In genomic region chr6:41767112-41767946, GRCh38 we compare ENCODE assay signal across 10 cellular contexts. TPM values are rescaled to one million over a fixed set of nuclear protein-coding genes. Genes with fewer than 3 reads are reported as not detected.
DNase-seq lines count a peak whose midpoint lies in the region; ATAC-seq and TF ChIP-seq lines count a peak whose summit lies in the region.
"Had no signal": no experiment of that assay in that cellular context is flagged by ENCODE, and none has a peak within 500 bp of the region (broad histone marks: within the 10 kb centered on the region; RNA-seq: fewer than 3 reads in every experiment).

No MANE protein-coding gene starts in this region.

- BruUV-seq in mammary epithelial cell (replicated peaks; lab: Mats Ljungman, UMichigan): no TSS peak

- no peaks in the 10 kb centered on the region for H4K20me1 ChIP-seq in mammary epithelial cell (ENCODE audit: insufficient read depth, low read length)

- H3K79me2 ChIP-seq in mammary epithelial cell (ENCODE audit: insufficient read depth, low read length): no peaks in the 10 kb centered on the region

- TF ChIP-seq CTCF in BE2C (IDR thresholded peaks at IDR 0.05; ENCODE audit: low read depth, low read length) (no peak), mammary epithelial cell (conservative IDR thresholded peaks at IDR 0.05 in 1 of 2, IDR thresholded peaks at IDR 0.05 in 1 of 2; ENCODE audit: extremely low read depth in 1 of 2, insufficient read depth in 1 of 2, low read depth in 1 of 2, low read length in 2 of 2) (no peak), lung (IDR thresholded peaks at IDR 0.05; ENCODE audit: control extremely low read depth, extremely low read depth) (no peak), GM20000 (IDR thresholded peaks at IDR 0.05; ENCODE audit: extremely low read depth, missing control alignments) (no peak)

- H3K4me1 ChIP-seq in BE2C (peaks cover 30% of the 10 kb centered on the region), mammary epithelial cell (ENCODE audit: insufficient read depth, low read length) (peaks cover 32% of the 10 kb centered on the region), lung (ENCODE audit: control insufficient read depth in 2 of 2, insufficient read depth in 2 of 2, low read length in 2 of 2) (peaks cover 6 to 12% of the 10 kb centered on the region in 2 donors)

- 51% methylated on average over 11 of the region's 15 CpGs for WGBS in mammary epithelial cell (ENCODE audit: low coverage, missing lambda C conversion rate)
- WGBS in lung, 2 donors: 38 to 55% methylated on average over 15 of the region's 15 CpGs

- in situ Hi-C loops in mammary epithelial cell (cut with MboI; ENCODE audit: low sequenced_read_pairs in 2 of 2): no loop called here

- DNase-seq in BE2C: peak; percentile 90
- peak; percentile 63 for DNase-seq in LoVo (ENCODE audit: low spot score)
- peak; percentile 87 for DNase-seq in mammary epithelial cell
- DNase-seq in lung (ENCODE audit: low spot score): peak; percentile 68
- no peak for DNase-seq in NCI-H526 (lab: John Stamatoyannopoulos, UW)
- no peak for DNase-seq in GM20000 (ENCODE audit: low spot score)
- DNase-seq in NCI-H446 (lab: John Stamatoyannopoulos, UW): no peak
- DNase-seq in activated CD4-positive, alpha-beta T cell treated with anti-CD3 and anti-CD28 coated beads for 36 hours: no peak
- DNase-seq: activated naive CD8-positive, alpha-beta T cell treated with anti-CD3 and anti-CD28 coated beads, Interleukin-2, amount 50 U/mL, for 24 hours had no signal

- peaks cover 4% of the 10 kb centered on the region for H3K36me3 Mint-ChIP-seq in activated CD4-positive, alpha-beta T cell treated with anti-CD3 and anti-CD28 coated beads for 36 hours (ENCODE audit: low read depth)

- H3K4me3 ChIP-seq in BE2C (ENCODE audit: low read depth, low read length) (no peak overlapping the region), mammary epithelial cell (replicated peaks in 1 of 3; ENCODE audit: insufficient read depth in 1 of 3, low read depth in 2 of 3, low read length in 3 of 3) (no peak overlapping the region), lung (no peak overlapping the region)
- H3K4me3 ChIP-seq: ovary had no signal

- intact Hi-C loops in mammary epithelial cell (cut with micrococcal nuclease): loop anchor here (2.0 kb wide), 1 partner anchor 33 kb away; the partner anchor contains the start of gene TFEB
- intact Hi-C loops in activated CD4-positive, alpha-beta T cell treated with anti-CD3 and anti-CD28 coated beads for 36 hours (cut with DNase I, micrococcal nuclease): no loop called here

- no peak overlapping the region for H3K4me2 ChIP-seq in mammary epithelial cell (ENCODE audit: insufficient read depth, low read depth, low read length)

- no peaks in the 10 kb centered on the region for H3K27me3 Mint-ChIP-seq in activated CD4-positive, alpha-beta T cell treated with anti-CD3 and anti-CD28 coated beads for 36 hours
- H3K27me3 Mint-ChIP-seq: activated naive CD8-positive, alpha-beta T cell treated with anti-CD3 and anti-CD28 coated beads, Interleukin-2, amount 50 U/mL, for 24 hours had no signal

- ATAC-seq in lung (ENCODE audit: insufficient read depth, low FRiP score): no peak
- no peak for ATAC-seq in activated CD4-positive, alpha-beta T cell treated with anti-CD3 and anti-CD28 coated beads for 36 hours
- ATAC-seq: activated naive CD8-positive, alpha-beta T cell treated with anti-CD3 and anti-CD28 coated beads, Interleukin-2, amount 50 U/mL, for 24 hours had no signal

- no peak overlapping the region for H3K4me3 Mint-ChIP-seq in activated CD4-positive, alpha-beta T cell treated with anti-CD3 and anti-CD28 coated beads for 36 hours
- H3K4me3 Mint-ChIP-seq: activated naive CD8-positive, alpha-beta T cell treated with anti-CD3 and anti-CD28 coated beads, Interleukin-2, amount 50 U/mL, for 24 hours had no signal

- H3K27ac ChIP-seq in mammary epithelial cell (ENCODE audit: insufficient read depth, low read depth, low read length) (no peak overlapping the region), lung (ENCODE audit: low read depth in 1 of 2, low read length in 1 of 2) (peak overlapping the region; percentile 24 to 66)
- H3K27ac ChIP-seq: ovary had no signal

- H2AFZ ChIP-seq in mammary epithelial cell (ENCODE audit: low read depth, low read length): no peak overlapping the region

- H3K36me3 ChIP-seq in BE2C (no peaks in the 10 kb centered on the region), mammary epithelial cell (ENCODE audit: insufficient read depth, low read length) (peaks cover 1% of the 10 kb centered on the region), lung (ENCODE audit: control insufficient read depth in 2 of 2, insufficient read depth in 2 of 2, low read length in 2 of 2) (peaks cover 7 to 22% of the 10 kb centered on the region in 2 donors)
- H3K36me3 ChIP-seq: ovary had no signal

- peaks cover 8% of the 10 kb centered on the region for H3K4me1 Mint-ChIP-seq in activated CD4-positive, alpha-beta T cell treated with anti-CD3 and anti-CD28 coated beads for 36 hours

- H3K9me3 Mint-ChIP-seq in activated CD4-positive, alpha-beta T cell treated with anti-CD3 and anti-CD28 coated beads for 36 hours (ENCODE audit: low read depth): no peaks in the 10 kb centered on the region
- H3K9me3 Mint-ChIP-seq: activated naive CD8-positive, alpha-beta T cell treated with anti-CD3 and anti-CD28 coated beads, Interleukin-2, amount 50 U/mL, for 24 hours had no signal

- H3K9me3 ChIP-seq in BE2C (no peaks in the 10 kb centered on the region), mammary epithelial cell (replicated peaks; ENCODE audit: insufficient read depth, low read length) (no peaks in the 10 kb centered on the region), lung (ENCODE audit: control insufficient read depth in 2 of 2, insufficient read depth in 1 of 2, low read length in 1 of 2) (no peaks in the 10 kb centered on the region)
- H3K9me3 ChIP-seq: ovary had no signal

- CTCF ChIA-PET in mammary epithelial cell (lab: Charles Lee; ENCODE audit: low non-redundant PET): interaction anchor here (0.6 to 0.7 kb wide), 3 partner anchors 11 to 839 kb away, joined by 3 to 4 read pairs (median 3); no protein-coding TSS in a partner anchor
- CTCF ChIA-PET in activated CD4-positive, alpha-beta T cell treated with anti-CD3 and anti-CD28 coated beads for 36 hours (lab: Charles Lee): interaction anchor here (0.9 kb wide), 1 partner anchor 21 kb away, joined by 3 read pairs; no protein-coding TSS in a partner anchor

- H3K9ac ChIP-seq in mammary epithelial cell (ENCODE audit: insufficient read depth, low read length): no peak overlapping the region

- dilution Hi-C loops in mammary epithelial cell (cut with HindIII; ENCODE audit: low sequenced_read_pairs): no loop called here

- POLR2A ChIA-PET in activated CD4-positive, alpha-beta T cell treated with anti-CD3 and anti-CD28 coated beads for 36 hours (lab: Charles Lee): no interaction called here

- no peaks in the 10 kb centered on the region for H3K27me3 ChIP-seq in BE2C
- no peaks in the 10 kb centered on the region for H3K27me3 ChIP-seq in mammary epithelial cell (ENCODE audit: insufficient read depth, low read length)
- no peaks in the 10 kb centered on the region for H3K27me3 ChIP-seq in lung (ENCODE audit: control insufficient read depth, insufficient read depth)
- H3K27me3 ChIP-seq: ovary had no signal

- H3K27ac Mint-ChIP-seq in activated CD4-positive, alpha-beta T cell treated with anti-CD3 and anti-CD28 coated beads for 36 hours: no peak overlapping the region
- H3K27ac Mint-ChIP-seq: activated naive CD8-positive, alpha-beta T cell treated with anti-CD3 and anti-CD28 coated beads, Interleukin-2, amount 50 U/mL, for 24 hours had no signal

RNA-seq across cellular contexts. Expression of gene FRS3, which starts 12.4 kb away (rescaled TPM):
- polyA plus RNA-seq in BE2C (2012; ENCODE audit: insufficient read depth, insufficient read length, low read depth): 22.2 TPM
- 1 to 10 TPM; 1.3 to 4.8 TPM for total RNA-seq in mammary epithelial cell
- 2.2 TPM for polyA plus RNA-seq in mammary epithelial cell
- polyA minus RNA-seq in mammary epithelial cell: not detected
- total RNA-seq in lung: 10 to 100 TPM in 1 of 2 donors, 1 to 10 TPM in 1; 7.3 to 11.2 TPM
- 1 to 10 TPM; 3.7 to 6.5 TPM for polyA plus RNA-seq in lung
- total RNA-seq in activated CD4-positive, alpha-beta T cell treated with anti-CD3 and anti-CD28 coated beads for 36 hours: 1 to 10 TPM; 4.8 to 5.6 TPM

RNA-seq across cellular contexts. Expression of gene PRICKLE4, which starts 13.3 kb away (rescaled TPM):
- not detected for polyA plus RNA-seq in BE2C (2012; ENCODE audit: insufficient read depth, insufficient read length, low read depth)
- total RNA-seq in mammary epithelial cell (1 to 10 TPM; 1.5 to 1.7 TPM), lung (1 to 10 TPM; 6.9 TPM)
- polyA plus RNA-seq in mammary epithelial cell (0.25 TPM), lung (1 to 10 TPM; 2.9 to 4.1 TPM)
- polyA minus RNA-seq in mammary epithelial cell: not detected
- not detected for total RNA-seq in activated CD4-positive, alpha-beta T cell treated with anti-CD3 and anti-CD28 coated beads for 36 hours

RNA-seq across cellular contexts. Expression of gene PGC, which starts 20.1 kb away (rescaled TPM):
- not detected for polyA plus RNA-seq in BE2C (2012; ENCODE audit: insufficient read depth, insufficient read length, low read depth)
- total RNA-seq in mammary epithelial cell (not detected), lung (100 to 1,000 TPM in 1 of 2 donors, 10 to 100 TPM in 1; 19.2 to 586 TPM)
- polyA plus RNA-seq in mammary epithelial cell (not detected), lung (1,000 to 10,000 TPM in 1 of 2 donors, 100 to 1,000 TPM in 1; 348 to 1,394 TPM)
- polyA minus RNA-seq in mammary epithelial cell: not detected
- total RNA-seq in activated CD4-positive, alpha-beta T cell treated with anti-CD3 and anti-CD28 coated beads for 36 hours: not detected

RNA-seq across cellular contexts. Expression of gene TOMM6, which starts 20.2 kb away (rescaled TPM):
- 343 TPM for polyA plus RNA-seq in BE2C (2012; ENCODE audit: insufficient read depth, insufficient read length, low read depth)
- total RNA-seq in mammary epithelial cell (100 to 1,000 TPM in 1 of 2 donors, 10 to 100 TPM in 1; 59.7 to 175 TPM), lung (100 to 1,000 TPM in 1 of 2 donors, 10 to 100 TPM in 1; 43.5 to 172 TPM)
- polyA plus RNA-seq in mammary epithelial cell (485 TPM), lung (100 to 1,000 TPM; 236 to 313 TPM)
- polyA minus RNA-seq in mammary epithelial cell: 153 TPM
- total RNA-seq in activated CD4-positive, alpha-beta T cell treated with anti-CD3 and anti-CD28 coated beads for 36 hours: 100 to 1,000 TPM; 282 to 345 TPM

RNA-seq across cellular contexts. Expression of gene TFEB, which starts 31.9 kb away (rescaled TPM):
- 41.5 TPM for polyA plus RNA-seq in BE2C (2012; ENCODE audit: insufficient read depth, insufficient read length, low read depth)
- total RNA-seq in mammary epithelial cell: 10 to 100 TPM; 25.9 to 29.0 TPM
- polyA plus RNA-seq in mammary epithelial cell: 10.9 TPM
- 10.8 TPM for polyA minus RNA-seq in mammary epithelial cell
- 10 to 100 TPM; 13.3 to 38.4 TPM for total RNA-seq in lung
- polyA plus RNA-seq in lung: 10 to 100 TPM; 23.1 to 32.5 TPM
- 1 to 10 TPM; 8.5 to 9.2 TPM for total RNA-seq in activated CD4-positive, alpha-beta T cell treated with anti-CD3 and anti-CD28 coated beads for 36 hours

Comparison
In these comparisons a context has a peak if more than half of its experiments do, and no peak if none do; other contexts are left out.
1. DNase-seq: peak in BE2C (single experiment), LoVo (single experiment), mammary epithelial cell (single experiment) and lung (single experiment); none in NCI-H526 (0 of 2), GM20000 (single experiment), NCI-H446 (0 of 2) and activated CD4-positive, alpha-beta T cell treated with anti-CD3 and anti-CD28 coated beads for 36 hours (single experiment).
2. RNA of gene PGC, which starts 20.1 kb away (total RNA-seq): 19.2 to 586 TPM in lung; not detected in mammary epithelial cell and not detected in activated CD4-positive, alpha-beta T cell treated with anti-CD3 and anti-CD28 coated beads for 36 hours; every median in the first group is over 10 times any median in the second.